ENCODE assay signal across 1 cellular context in the genomic region with DNA sequence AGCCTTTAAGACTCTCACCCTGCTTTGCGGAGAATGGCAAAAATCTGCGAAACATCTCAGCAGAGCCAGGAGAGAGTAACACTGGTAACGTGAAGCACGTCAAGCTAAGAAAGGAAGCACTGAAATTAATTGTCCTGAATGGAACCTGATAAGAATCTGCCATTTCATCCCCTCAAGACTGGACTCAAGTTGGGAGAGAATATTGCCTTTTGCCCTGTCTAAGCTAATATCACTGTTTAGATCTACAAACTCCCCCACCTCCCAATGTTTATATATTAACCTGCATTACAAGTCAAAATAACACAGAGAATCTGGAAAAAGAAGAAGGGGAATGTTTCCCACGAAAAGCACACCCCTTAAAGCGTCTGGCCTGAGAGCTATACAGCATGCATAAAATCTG.
A peak's percentile ranks its signal among the peaks of the same experiment; 100 is the strongest.
TF ChIP-seq lines count a peak whose summit lies in the region.

No MANE protein-coding gene starts in this region.

TF ChIP-seq in K562, 482 proteins besides CTCF, POLR2A, EP300 and RAD21 (continued from another document and continues in another):
- TF ChIP-seq, protein P1, sequence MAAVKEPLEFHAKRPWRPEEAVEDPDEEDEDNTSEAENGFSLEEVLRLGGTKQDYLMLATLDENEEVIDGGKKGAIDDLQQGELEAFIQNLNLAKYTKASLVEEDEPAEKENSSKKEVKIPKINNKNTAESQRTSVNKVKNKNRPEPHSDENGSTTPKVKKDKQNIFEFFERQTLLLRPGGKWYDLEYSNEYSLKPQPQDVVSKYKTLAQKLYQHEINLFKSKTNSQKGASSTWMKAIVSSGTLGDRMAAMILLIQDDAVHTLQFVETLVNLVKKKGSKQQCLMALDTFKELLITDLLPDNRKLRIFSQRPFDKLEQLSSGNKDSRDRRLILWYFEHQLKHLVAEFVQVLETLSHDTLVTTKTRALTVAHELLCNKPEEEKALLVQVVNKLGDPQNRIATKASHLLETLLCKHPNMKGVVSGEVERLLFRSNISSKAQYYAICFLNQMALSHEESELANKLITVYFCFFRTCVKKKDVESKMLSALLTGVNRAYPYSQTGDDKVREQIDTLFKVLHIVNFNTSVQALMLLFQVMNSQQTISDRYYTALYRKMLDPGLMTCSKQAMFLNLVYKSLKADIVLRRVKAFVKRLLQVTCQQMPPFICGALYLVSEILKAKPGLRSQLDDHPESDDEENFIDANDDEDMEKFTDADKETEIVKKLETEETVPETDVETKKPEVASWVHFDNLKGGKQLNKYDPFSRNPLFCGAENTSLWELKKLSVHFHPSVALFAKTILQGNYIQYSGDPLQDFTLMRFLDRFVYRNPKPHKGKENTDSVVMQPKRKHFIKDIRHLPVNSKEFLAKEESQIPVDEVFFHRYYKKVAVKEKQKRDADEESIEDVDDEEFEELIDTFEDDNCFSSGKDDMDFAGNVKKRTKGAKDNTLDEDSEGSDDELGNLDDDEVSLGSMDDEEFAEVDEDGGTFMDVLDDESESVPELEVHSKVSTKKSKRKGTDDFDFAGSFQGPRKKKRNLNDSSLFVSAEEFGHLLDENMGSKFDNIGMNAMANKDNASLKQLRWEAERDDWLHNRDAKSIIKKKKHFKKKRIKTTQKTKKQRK (IDR thresholded peaks at IDR 0.05; ENCODE audit: borderline replicate concordance, low read depth, low read length), result no peak
- TF ChIP-seq HDAC3 (IDR thresholded peaks at IDR 0.05; ENCODE audit: borderline replicate concordance, partially characterized antibody), result peak; percentile 35
- TF ChIP-seq, protein P2, sequence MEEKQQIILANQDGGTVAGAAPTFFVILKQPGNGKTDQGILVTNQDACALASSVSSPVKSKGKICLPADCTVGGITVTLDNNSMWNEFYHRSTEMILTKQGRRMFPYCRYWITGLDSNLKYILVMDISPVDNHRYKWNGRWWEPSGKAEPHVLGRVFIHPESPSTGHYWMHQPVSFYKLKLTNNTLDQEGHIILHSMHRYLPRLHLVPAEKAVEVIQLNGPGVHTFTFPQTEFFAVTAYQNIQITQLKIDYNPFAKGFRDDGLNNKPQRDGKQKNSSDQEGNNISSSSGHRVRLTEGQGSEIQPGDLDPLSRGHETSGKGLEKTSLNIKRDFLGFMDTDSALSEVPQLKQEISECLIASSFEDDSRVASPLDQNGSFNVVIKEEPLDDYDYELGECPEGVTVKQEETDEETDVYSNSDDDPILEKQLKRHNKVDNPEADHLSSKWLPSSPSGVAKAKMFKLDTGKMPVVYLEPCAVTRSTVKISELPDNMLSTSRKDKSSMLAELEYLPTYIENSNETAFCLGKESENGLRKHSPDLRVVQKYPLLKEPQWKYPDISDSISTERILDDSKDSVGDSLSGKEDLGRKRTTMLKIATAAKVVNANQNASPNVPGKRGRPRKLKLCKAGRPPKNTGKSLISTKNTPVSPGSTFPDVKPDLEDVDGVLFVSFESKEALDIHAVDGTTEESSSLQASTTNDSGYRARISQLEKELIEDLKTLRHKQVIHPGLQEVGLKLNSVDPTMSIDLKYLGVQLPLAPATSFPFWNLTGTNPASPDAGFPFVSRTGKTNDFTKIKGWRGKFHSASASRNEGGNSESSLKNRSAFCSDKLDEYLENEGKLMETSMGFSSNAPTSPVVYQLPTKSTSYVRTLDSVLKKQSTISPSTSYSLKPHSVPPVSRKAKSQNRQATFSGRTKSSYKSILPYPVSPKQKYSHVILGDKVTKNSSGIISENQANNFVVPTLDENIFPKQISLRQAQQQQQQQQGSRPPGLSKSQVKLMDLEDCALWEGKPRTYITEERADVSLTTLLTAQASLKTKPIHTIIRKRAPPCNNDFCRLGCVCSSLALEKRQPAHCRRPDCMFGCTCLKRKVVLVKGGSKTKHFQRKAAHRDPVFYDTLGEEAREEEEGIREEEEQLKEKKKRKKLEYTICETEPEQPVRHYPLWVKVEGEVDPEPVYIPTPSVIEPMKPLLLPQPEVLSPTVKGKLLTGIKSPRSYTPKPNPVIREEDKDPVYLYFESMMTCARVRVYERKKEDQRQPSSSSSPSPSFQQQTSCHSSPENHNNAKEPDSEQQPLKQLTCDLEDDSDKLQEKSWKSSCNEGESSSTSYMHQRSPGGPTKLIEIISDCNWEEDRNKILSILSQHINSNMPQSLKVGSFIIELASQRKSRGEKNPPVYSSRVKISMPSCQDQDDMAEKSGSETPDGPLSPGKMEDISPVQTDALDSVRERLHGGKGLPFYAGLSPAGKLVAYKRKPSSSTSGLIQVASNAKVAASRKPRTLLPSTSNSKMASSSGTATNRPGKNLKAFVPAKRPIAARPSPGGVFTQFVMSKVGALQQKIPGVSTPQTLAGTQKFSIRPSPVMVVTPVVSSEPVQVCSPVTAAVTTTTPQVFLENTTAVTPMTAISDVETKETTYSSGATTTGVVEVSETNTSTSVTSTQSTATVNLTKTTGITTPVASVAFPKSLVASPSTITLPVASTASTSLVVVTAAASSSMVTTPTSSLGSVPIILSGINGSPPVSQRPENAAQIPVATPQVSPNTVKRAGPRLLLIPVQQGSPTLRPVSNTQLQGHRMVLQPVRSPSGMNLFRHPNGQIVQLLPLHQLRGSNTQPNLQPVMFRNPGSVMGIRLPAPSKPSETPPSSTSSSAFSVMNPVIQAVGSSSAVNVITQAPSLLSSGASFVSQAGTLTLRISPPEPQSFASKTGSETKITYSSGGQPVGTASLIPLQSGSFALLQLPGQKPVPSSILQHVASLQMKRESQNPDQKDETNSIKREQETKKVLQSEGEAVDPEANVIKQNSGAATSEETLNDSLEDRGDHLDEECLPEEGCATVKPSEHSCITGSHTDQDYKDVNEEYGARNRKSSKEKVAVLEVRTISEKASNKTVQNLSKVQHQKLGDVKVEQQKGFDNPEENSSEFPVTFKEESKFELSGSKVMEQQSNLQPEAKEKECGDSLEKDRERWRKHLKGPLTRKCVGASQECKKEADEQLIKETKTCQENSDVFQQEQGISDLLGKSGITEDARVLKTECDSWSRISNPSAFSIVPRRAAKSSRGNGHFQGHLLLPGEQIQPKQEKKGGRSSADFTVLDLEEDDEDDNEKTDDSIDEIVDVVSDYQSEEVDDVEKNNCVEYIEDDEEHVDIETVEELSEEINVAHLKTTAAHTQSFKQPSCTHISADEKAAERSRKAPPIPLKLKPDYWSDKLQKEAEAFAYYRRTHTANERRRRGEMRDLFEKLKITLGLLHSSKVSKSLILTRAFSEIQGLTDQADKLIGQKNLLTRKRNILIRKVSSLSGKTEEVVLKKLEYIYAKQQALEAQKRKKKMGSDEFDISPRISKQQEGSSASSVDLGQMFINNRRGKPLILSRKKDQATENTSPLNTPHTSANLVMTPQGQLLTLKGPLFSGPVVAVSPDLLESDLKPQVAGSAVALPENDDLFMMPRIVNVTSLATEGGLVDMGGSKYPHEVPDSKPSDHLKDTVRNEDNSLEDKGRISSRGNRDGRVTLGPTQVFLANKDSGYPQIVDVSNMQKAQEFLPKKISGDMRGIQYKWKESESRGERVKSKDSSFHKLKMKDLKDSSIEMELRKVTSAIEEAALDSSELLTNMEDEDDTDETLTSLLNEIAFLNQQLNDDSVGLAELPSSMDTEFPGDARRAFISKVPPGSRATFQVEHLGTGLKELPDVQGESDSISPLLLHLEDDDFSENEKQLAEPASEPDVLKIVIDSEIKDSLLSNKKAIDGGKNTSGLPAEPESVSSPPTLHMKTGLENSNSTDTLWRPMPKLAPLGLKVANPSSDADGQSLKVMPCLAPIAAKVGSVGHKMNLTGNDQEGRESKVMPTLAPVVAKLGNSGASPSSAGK (IDR thresholded peaks at IDR 0.05), result 0 out of 2 replicates have a peak, but pooled peaks have one; percentile 13
- TF ChIP-seq, protein P3, sequence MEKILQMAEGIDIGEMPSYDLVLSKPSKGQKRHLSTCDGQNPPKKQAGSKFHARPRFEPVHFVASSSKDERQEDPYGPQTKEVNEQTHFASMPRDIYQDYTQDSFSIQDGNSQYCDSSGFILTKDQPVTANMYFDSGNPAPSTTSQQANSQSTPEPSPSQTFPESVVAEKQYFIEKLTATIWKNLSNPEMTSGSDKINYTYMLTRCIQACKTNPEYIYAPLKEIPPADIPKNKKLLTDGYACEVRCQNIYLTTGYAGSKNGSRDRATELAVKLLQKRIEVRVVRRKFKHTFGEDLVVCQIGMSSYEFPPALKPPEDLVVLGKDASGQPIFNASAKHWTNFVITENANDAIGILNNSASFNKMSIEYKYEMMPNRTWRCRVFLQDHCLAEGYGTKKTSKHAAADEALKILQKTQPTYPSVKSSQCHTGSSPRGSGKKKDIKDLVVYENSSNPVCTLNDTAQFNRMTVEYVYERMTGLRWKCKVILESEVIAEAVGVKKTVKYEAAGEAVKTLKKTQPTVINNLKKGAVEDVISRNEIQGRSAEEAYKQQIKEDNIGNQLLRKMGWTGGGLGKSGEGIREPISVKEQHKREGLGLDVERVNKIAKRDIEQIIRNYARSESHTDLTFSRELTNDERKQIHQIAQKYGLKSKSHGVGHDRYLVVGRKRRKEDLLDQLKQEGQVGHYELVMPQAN (IDR thresholded peaks at IDR 0.05; ENCODE audit: borderline replicate concordance), result peak; percentile 20; the same call in 1 of the 2 replicates
- TF ChIP-seq, protein P4, sequence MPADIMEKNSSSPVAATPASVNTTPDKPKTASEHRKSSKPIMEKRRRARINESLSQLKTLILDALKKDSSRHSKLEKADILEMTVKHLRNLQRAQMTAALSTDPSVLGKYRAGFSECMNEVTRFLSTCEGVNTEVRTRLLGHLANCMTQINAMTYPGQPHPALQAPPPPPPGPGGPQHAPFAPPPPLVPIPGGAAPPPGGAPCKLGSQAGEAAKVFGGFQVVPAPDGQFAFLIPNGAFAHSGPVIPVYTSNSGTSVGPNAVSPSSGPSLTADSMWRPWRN (IDR thresholded peaks at IDR 0.05; ENCODE audit: low read depth), result peak; percentile 65; the same call in 1 of the 2 replicates
- TF ChIP-seq ZNF354B (CRISPR knock-in tag; IDR thresholded peaks at IDR 0.05), result no peak
- TF ChIP-seq GTF2E2 (tag; IDR thresholded peaks at IDR 0.05), result no peak
- peak; percentile 65; the same call in 1 of the 2 replicates for TF ChIP-seq MTA1 (IDR thresholded peaks at IDR 0.05; ENCODE audit: borderline replicate concordance)
- TF ChIP-seq, protein P5, sequence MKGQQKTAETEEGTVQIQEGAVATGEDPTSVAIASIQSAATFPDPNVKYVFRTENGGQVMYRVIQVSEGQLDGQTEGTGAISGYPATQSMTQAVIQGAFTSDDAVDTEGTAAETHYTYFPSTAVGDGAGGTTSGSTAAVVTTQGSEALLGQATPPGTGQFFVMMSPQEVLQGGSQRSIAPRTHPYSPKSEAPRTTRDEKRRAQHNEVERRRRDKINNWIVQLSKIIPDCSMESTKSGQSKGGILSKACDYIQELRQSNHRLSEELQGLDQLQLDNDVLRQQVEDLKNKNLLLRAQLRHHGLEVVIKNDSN (CRISPR knock-in tag; IDR thresholded peaks at IDR 0.05), result no peak
- no peak for TF ChIP-seq ZNF561 (CRISPR knock-in tag; conservative IDR thresholded peaks at IDR 0.05)
- no peak for TF ChIP-seq ZNF175 (CRISPR knock-in tag; IDR thresholded peaks at IDR 0.05; ENCODE audit: low read depth)
- TF ChIP-seq ZNF12 (CRISPR knock-in tag; IDR thresholded peaks at IDR 0.05), result no peak
- TF ChIP-seq, protein P6, sequence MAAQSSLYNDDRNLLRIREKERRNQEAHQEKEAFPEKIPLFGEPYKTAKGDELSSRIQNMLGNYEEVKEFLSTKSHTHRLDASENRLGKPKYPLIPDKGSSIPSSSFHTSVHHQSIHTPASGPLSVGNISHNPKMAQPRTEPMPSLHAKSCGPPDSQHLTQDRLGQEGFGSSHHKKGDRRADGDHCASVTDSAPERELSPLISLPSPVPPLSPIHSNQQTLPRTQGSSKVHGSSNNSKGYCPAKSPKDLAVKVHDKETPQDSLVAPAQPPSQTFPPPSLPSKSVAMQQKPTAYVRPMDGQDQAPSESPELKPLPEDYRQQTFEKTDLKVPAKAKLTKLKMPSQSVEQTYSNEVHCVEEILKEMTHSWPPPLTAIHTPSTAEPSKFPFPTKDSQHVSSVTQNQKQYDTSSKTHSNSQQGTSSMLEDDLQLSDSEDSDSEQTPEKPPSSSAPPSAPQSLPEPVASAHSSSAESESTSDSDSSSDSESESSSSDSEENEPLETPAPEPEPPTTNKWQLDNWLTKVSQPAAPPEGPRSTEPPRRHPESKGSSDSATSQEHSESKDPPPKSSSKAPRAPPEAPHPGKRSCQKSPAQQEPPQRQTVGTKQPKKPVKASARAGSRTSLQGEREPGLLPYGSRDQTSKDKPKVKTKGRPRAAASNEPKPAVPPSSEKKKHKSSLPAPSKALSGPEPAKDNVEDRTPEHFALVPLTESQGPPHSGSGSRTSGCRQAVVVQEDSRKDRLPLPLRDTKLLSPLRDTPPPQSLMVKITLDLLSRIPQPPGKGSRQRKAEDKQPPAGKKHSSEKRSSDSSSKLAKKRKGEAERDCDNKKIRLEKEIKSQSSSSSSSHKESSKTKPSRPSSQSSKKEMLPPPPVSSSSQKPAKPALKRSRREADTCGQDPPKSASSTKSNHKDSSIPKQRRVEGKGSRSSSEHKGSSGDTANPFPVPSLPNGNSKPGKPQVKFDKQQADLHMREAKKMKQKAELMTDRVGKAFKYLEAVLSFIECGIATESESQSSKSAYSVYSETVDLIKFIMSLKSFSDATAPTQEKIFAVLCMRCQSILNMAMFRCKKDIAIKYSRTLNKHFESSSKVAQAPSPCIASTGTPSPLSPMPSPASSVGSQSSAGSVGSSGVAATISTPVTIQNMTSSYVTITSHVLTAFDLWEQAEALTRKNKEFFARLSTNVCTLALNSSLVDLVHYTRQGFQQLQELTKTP (IDR thresholded peaks at IDR 0.05; ENCODE audit: low read depth in 1 of 2, partially characterized antibody in 2 of 2), result peak in 1 of 2 experiments; percentile 18
- no peak for TF ChIP-seq ZNF830 (CRISPR knock-in tag; IDR thresholded peaks at IDR 0.05)
- no peak for TF ChIP-seq PHF8 (IDR thresholded peaks at IDR 0.05; ENCODE audit: borderline replicate concordance, low read length)
- TF ChIP-seq, protein P7, sequence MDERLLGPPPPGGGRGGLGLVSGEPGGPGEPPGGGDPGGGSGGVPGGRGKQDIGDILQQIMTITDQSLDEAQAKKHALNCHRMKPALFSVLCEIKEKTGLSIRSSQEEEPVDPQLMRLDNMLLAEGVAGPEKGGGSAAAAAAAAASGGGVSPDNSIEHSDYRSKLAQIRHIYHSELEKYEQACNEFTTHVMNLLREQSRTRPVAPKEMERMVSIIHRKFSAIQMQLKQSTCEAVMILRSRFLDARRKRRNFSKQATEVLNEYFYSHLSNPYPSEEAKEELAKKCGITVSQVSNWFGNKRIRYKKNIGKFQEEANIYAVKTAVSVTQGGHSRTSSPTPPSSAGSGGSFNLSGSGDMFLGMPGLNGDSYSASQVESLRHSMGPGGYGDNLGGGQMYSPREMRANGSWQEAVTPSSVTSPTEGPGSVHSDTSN (CRISPR knock-in tag; IDR thresholded peaks at IDR 0.05; ENCODE audit: low read depth), result no peak
- TF ChIP-seq, protein P7 (tag; conservative IDR thresholded peaks at IDR 0.05; ENCODE audit: low read depth), result peak; percentile 65
- peak; percentile 44; the same call in 1 of the 2 replicates for TF ChIP-seq BHLHE40 (IDR thresholded peaks at IDR 0.05; ENCODE audit: low read length)
